7 cellular contexts compared by ENCODE assay signal in genomic region chr22:39097098-39098020, GRCh38.
DNase-seq lines count a peak whose midpoint lies in the region; ATAC-seq and TF ChIP-seq lines count a peak whose summit lies in the region.

APOBEC3H (plus strand) TSS chr22:39097244; CDS start chr22:39100279, 3,035 bp downstream.

- H3K27me3 Mint-ChIP-seq in nephron (ENCODE audit: low read depth): peaks cover 8% of the 10 kb centered on the region

- peaks cover 12% of the 10 kb centered on the region for H3K4me1 Mint-ChIP-seq in nephron

- no peaks in the 10 kb centered on the region for H3K9me3 Mint-ChIP-seq in nephron

- ATAC-seq in GM21825 (IDR thresholded peaks at IDR 0.05; ENCODE audit: unreplicated experiment): no peak

- H3K27ac Mint-ChIP-seq in nephron: peak within 1 kb of the TSS; percentile 62 to 82 (median 76)

- TF ChIP-seq CTCF in nephron (IDR thresholded peaks at IDR 0.05; ENCODE audit: unreplicated experiment in 3 of 3): no peak

- H3K36me3 Mint-ChIP-seq in nephron (ENCODE audit: low read depth): no peaks in the 10 kb centered on the region

- peak; percentile 58 for TF ChIP-seq POLR2A in GM15510 (IDR thresholded peaks at IDR 0.05; ENCODE audit: borderline replicate concordance, extremely low read depth, insufficient read length)

- peak; percentile 48 for DNase-seq in NCI-H2196 treated with DMSO at 0.1 percent for 48 hours (lab: John Stamatoyannopoulos, UW; ENCODE audit: unreplicated experiment)
- DNase-seq in central memory CD4-positive, alpha-beta T cell: peak; percentile 25
- DNase-seq in NCI-H1417 treated with DMSO at 0.1 percent for 48 hours (lab: John Stamatoyannopoulos, UW): no peak
- no peak for DNase-seq in T-helper 9 cell

- H3K4me3 Mint-ChIP-seq in nephron: no peak within 1 kb of the TSS

Comparison
In these comparisons a context has a peak if more than half of its experiments do, and no peak if none do; other contexts are left out.
1. DNase-seq: peak in NCI-H2196 treated with DMSO at 0.1 percent for 48 hours (single experiment) and central memory CD4-positive, alpha-beta T cell (single experiment); none in NCI-H1417 treated with DMSO at 0.1 percent for 48 hours (single experiment) and T-helper 9 cell (single experiment).